10 cellular contexts compared by ENCODE assay signal in genomic region chr10:32943854-32944661, GRCh38. TPM values are rescaled to one million over a fixed set of nuclear protein-coding genes. Genes with fewer than 3 reads are reported as not detected.
DNase-seq lines count a peak whose midpoint lies in the region; ATAC-seq and TF ChIP-seq lines count a peak whose summit lies in the region.
"Had no signal": no experiment of that assay in that cellular context is flagged by ENCODE, and none has a peak within 500 bp of the region (broad histone marks: within the 10 kb centered on the region; RNA-seq: fewer than 3 reads in every experiment).

No MANE protein-coding gene starts in this region.

- no peaks in the 10 kb centered on the region for H3K9me3 ChIP-seq in OCI-LY3 (ENCODE audit: insufficient read depth, low read length)
- H3K9me3 ChIP-seq in neuronal stem cell (replicated peaks in 1 of 2; ENCODE audit: control insufficient read depth in 2 of 2, insufficient read depth in 1 of 2, low read depth in 1 of 2, low read length in 2 of 2): peaks cover 0 to 21% of the 10 kb centered on the region in 2 donors

- H3K18ac ChIP-seq in neuronal stem cell (ENCODE audit: low read length): peak overlapping the region; percentile 42

- H2AFZ ChIP-seq in OCI-LY3 (ENCODE audit: low read depth, low read length) (no peak overlapping the region), neuronal stem cell (ENCODE audit: low read length) (no peak overlapping the region)

- H3K27ac ChIP-seq in OCI-LY3 (ENCODE audit: low read length) (no peak overlapping the region), neuronal stem cell (replicated peaks; ENCODE audit: low read length) (no peak overlapping the region)

- peak; percentile 49 for DNase-seq in ELF-1 (ENCODE audit: low read depth, low spot score)
- peak; percentile 66 for DNase-seq in glomerular visceral epithelial cell (ENCODE audit: extremely low spot score)
- no peak for DNase-seq in neuronal stem cell (ENCODE audit: low spot score)
- DNase-seq in C1 segment of cervical spinal cord (lab: John Stamatoyannopoulos, UW): no peak
- no peak for DNase-seq in NOMO-1 treated with dmso at 0.1 percent for 144 hours (lab: John Stamatoyannopoulos, UW; ENCODE audit: unreplicated experiment)
- DNase-seq in NCI-H526 treated with DMSO at 0.1 percent for 48 hours (lab: John Stamatoyannopoulos, UW): no peak
- DNase-seq: activated CD4-positive, alpha-beta T cell treated with anti-CD3 and anti-CD28 coated beads for 4 hours; hippocampal formation had no signal

- H3K27me3 ChIP-seq in OCI-LY3 (ENCODE audit: low read depth, low read length) (no peaks in the 10 kb centered on the region), neuronal stem cell (ENCODE audit: control insufficient read depth in 3 of 3, insufficient read depth in 3 of 3, low read depth in 1 of 3, low read length in 3 of 3) (no peaks in the 10 kb centered on the region)

- no peak overlapping the region for H3K23ac ChIP-seq in neuronal stem cell (ENCODE audit: low read depth, low read length, poor library complexity)

- H2BK12ac ChIP-seq in neuronal stem cell (ENCODE audit: low read length): no peak overlapping the region

- TF ChIP-seq CTCF in OCI-LY3 (IDR thresholded peaks at IDR 0.05; ENCODE audit: low read depth, low read length): no peak

- ATAC-seq in GM19351 (IDR thresholded peaks at IDR 0.05; ENCODE audit: unreplicated experiment): no peak

- peak overlapping the region; percentile 47 for H3K4me2 ChIP-seq in OCI-LY3 (ENCODE audit: low read length)
- no peak overlapping the region for H3K4me2 ChIP-seq in neuronal stem cell (ENCODE audit: insufficient read depth, low read length, poor library complexity, severe bottlenecking)

- H3K36me3 ChIP-seq in OCI-LY3 (replicated peaks; ENCODE audit: low read depth, low read length): no peaks in the 10 kb centered on the region
- H3K36me3 ChIP-seq in neuronal stem cell (replicated peaks in 1 of 2; ENCODE audit: control insufficient read depth in 2 of 2, insufficient read depth in 2 of 2, low read length in 2 of 2): peaks cover 0 to 43% of the 10 kb centered on the region in 2 donors

- H2BK120ac ChIP-seq in neuronal stem cell (ENCODE audit: low read depth, low read length): no peak overlapping the region

- no peaks in the 10 kb centered on the region for H4K20me1 ChIP-seq in OCI-LY3 (ENCODE audit: insufficient read depth, low read length)

- H3K4ac ChIP-seq in neuronal stem cell (ENCODE audit: low read length): no peak overlapping the region

- H2AK5ac ChIP-seq in neuronal stem cell (ENCODE audit: low read depth, low read length): no peak overlapping the region

- H2BK5ac ChIP-seq in neuronal stem cell (ENCODE audit: low read length): no peak overlapping the region

- no peak overlapping the region for H4K91ac ChIP-seq in neuronal stem cell (ENCODE audit: low read depth, low read length, poor library complexity)

- WGBS in neuronal stem cell (ENCODE audit: extremely low coverage in 2 of 2, insufficient read length in 2 of 2, insufficient replicate concordance in 1 of 2), 2 donors: no CpG with 5 or more reads among the region's 24 CpGs

- H3K14ac ChIP-seq in neuronal stem cell (ENCODE audit: low read length): no peak overlapping the region

- peaks cover 10% of the 10 kb centered on the region for H3K79me1 ChIP-seq in neuronal stem cell (ENCODE audit: low read depth, low read length)

- H4K8ac ChIP-seq in neuronal stem cell (ENCODE audit: low read depth, low read length): no peak overlapping the region

- no peak overlapping the region for H3K9ac ChIP-seq in OCI-LY3 (ENCODE audit: low read length)
- H3K9ac ChIP-seq in neuronal stem cell (ENCODE audit: low read depth, low read length, poor library complexity): no peak overlapping the region

- H3K4me1 ChIP-seq in OCI-LY3 (ENCODE audit: low read length) (peaks cover 23% of the 10 kb centered on the region), neuronal stem cell (ENCODE audit: control insufficient read depth in 2 of 2, insufficient read depth in 1 of 2, low read depth in 1 of 2, low read length in 2 of 2) (peaks cover 9 to 21% of the 10 kb centered on the region in 2 donors)

- no peak overlapping the region for H2BK15ac ChIP-seq in neuronal stem cell (ENCODE audit: low read length)

- no peak overlapping the region for H3K4me3 ChIP-seq in OCI-LY3 (ENCODE audit: low read length)
- H3K4me3 ChIP-seq in neuronal stem cell (ENCODE audit: low read length in 2 of 2): no peak overlapping the region

- H3K79me2 ChIP-seq in OCI-LY3 (ENCODE audit: low read length): no peaks in the 10 kb centered on the region; the same call in 1 of the 2 replicates

RNA-seq across cellular contexts. Expression of gene ITGB1, which starts 14.0 kb away (rescaled TPM):
- polyA plus RNA-seq in neuronal stem cell (2013, experiment 1 of 2): 178 TPM
- polyA plus RNA-seq in neuronal stem cell (2013, experiment 2 of 2): 189 TPM

Comparison
In these comparisons a context has a peak if more than half of its experiments do, and no peak if none do; other contexts are left out.
1. DNase-seq: peak in ELF-1 (single experiment) and glomerular visceral epithelial cell (single experiment); none in neuronal stem cell (single experiment), C1 segment of cervical spinal cord (0 of 14), NOMO-1 treated with dmso at 0.1 percent for 144 hours (single experiment) and NCI-H526 treated with DMSO at 0.1 percent for 48 hours (single experiment).